In the genomic region with DNA sequence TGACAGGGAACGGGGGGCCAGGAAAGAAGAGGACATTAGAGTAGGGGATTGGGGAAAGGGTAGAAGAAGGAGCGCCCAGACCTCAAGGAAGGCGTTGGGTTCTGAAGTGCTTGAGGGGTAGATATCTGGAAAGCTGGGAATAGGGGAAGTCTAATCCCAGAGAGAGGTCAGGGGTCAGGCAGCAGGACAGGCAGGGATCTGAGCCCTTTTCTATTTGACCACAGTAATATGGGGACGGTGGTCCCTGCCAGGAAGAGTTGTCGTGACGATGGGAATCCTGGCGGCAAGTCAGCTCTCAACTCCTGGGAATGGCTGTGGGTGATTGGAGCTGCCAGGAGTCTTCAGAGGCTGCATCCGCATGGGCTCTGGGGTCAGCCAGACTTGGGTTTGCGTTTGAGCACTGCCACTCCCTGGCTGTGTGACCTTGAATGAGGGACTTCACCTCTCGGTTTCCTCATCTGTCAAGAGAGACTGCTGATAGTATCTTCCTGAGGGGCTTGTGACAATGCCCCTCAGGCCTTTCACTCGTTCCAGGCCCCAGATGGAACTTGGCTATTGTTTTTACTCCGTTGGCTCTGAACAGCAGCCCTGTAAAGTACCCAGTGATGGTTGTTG, we compare ENCODE assay signal across 10 cellular contexts. TPM values are rescaled to one million over a fixed set of nuclear protein-coding genes. Genes with fewer than 3 reads are reported as not detected.
DNase-seq lines count a peak whose midpoint lies in the region; ATAC-seq, FAIRE-seq and TF ChIP-seq lines count a peak whose summit lies in the region.
"Had no signal": no experiment of that assay in that cellular context is flagged by ENCODE, and none has a peak within 500 bp of the region (broad histone marks: within the 10 kb centered on the region; RNA-seq: fewer than 3 reads in every experiment).

No MANE protein-coding gene starts in this region.

- no peaks in the 10 kb centered on the region for H3K27me3 Mint-ChIP-seq in activated CD8-positive, alpha-beta T cell treated with anti-CD3 and anti-CD28 coated beads, Interleukin-2, amount 10 ng/mL, durations not matched to agents 7 days and 5 days (ENCODE audit: low read depth)

- WGBS in hepatocyte (ENCODE audit: low lambda C conversion rate, missing lambda C conversion rate) = 79% methylated on average over 12 of the region's 12 CpGs
- WGBS in small intestine, 3 donors = 62 to 80% (median 77%) methylated on average over 12 of the region's 12 CpGs

- peak overlapping the region; percentile 96 for H3K4me3 Mint-ChIP-seq in activated CD8-positive, alpha-beta T cell treated with anti-CD3 and anti-CD28 coated beads, Interleukin-2, amount 10 ng/mL, durations not matched to agents 7 days and 5 days

- H3K4me1 Mint-ChIP-seq in activated CD8-positive, alpha-beta T cell treated with anti-CD3 and anti-CD28 coated beads, Interleukin-2, amount 10 ng/mL, durations not matched to agents 7 days and 5 days (ENCODE audit: low read depth) = peaks cover 45% of the 10 kb centered on the region

- TF ChIP-seq CTCF in HFF-Myc (IDR thresholded peaks at IDR 0.05; ENCODE audit: low read depth, low read length, missing control alignments) (no peak), hepatocyte (IDR thresholded peaks at IDR 0.05; ENCODE audit: poor library complexity) (no peak)

- H3K4me1 ChIP-seq in hepatocyte (ENCODE audit: insufficient read depth) = peaks cover 11% of the 10 kb centered on the region
- H3K4me1 ChIP-seq in small intestine (ENCODE audit: control insufficient read depth in 2 of 2, insufficient read depth in 1 of 2, low read depth in 1 of 2, low read length in 1 of 2) = peaks cover 2 to 5% of the 10 kb centered on the region in 2 donors

- H3K27me3 ChIP-seq in hepatocyte (no peaks in the 10 kb centered on the region), small intestine (ENCODE audit: control insufficient read depth in 2 of 2, insufficient read depth in 2 of 2, low read length in 2 of 2) (no peaks in the 10 kb centered on the region)

- no peaks in the 10 kb centered on the region for H3K9me3 ChIP-seq in hepatocyte (ENCODE audit: low read depth)
- H3K9me3 ChIP-seq in small intestine (ENCODE audit: control insufficient read depth, low read depth) = no peaks in the 10 kb centered on the region

- H3K9me2 ChIP-seq in hepatocyte (replicated peaks; ENCODE audit: insufficient read depth) = no peaks in the 10 kb centered on the region

- H4K20me1 ChIP-seq in hepatocyte (ENCODE audit: insufficient read depth, poor library complexity, severe bottlenecking) = peaks cover 2% of the 10 kb centered on the region

- FAIRE-seq in small intestine (lab: Jason Lieb, UNC) = no peak
- FAIRE-seq: H54 had no signal

- H3K36me3 ChIP-seq in hepatocyte (replicated peaks; ENCODE audit: insufficient read depth, low read depth) (no peaks in the 10 kb centered on the region), small intestine (ENCODE audit: control insufficient read depth in 2 of 2, insufficient read depth in 2 of 2, low read length in 2 of 2) (no peaks in the 10 kb centered on the region)

- ATAC-seq in activated CD8-positive, alpha-beta T cell treated with anti-CD3 and anti-CD28 coated beads, Interleukin-2, amount 10 ng/mL, durations not matched to agents 7 days and 5 days = no peak

- peak overlapping the region; percentile 94 for H3K4me2 ChIP-seq in hepatocyte

- DNase-seq in HFF-Myc (ENCODE audit: extremely low read depth, low read depth) (no peak), hepatocyte (ENCODE audit: low spot score) (no peak), small intestine (no peak), DMS79 (lab: John Stamatoyannopoulos, UW) (no peak), NCI-H1048 (lab: John Stamatoyannopoulos, UW) (no peak), AG08395 (ENCODE audit: low spot score) (no peak), medulla oblongata (ENCODE audit: extremely low spot score) (no peak)
- DNase-seq in activated CD8-positive, alpha-beta T cell treated with anti-CD3 and anti-CD28 coated beads, Interleukin-2, amount 10 ng/mL, durations not matched to agents 7 days and 5 days = no peak

- peaks cover 58% of the 10 kb centered on the region for H3K79me2 ChIP-seq in hepatocyte

- H3K27ac ChIP-seq in hepatocyte (no peak overlapping the region), small intestine (ENCODE audit: low read depth in 1 of 2, low read length in 1 of 2) (peak overlapping the region in 1 of 2 donors; percentile 87)

- H3K36me3 Mint-ChIP-seq in activated CD8-positive, alpha-beta T cell treated with anti-CD3 and anti-CD28 coated beads, Interleukin-2, amount 10 ng/mL, durations not matched to agents 7 days and 5 days (ENCODE audit: low read depth) = peaks cover 16% of the 10 kb centered on the region

- peak overlapping the region; percentile 89 for H3K27ac Mint-ChIP-seq in activated CD8-positive, alpha-beta T cell treated with anti-CD3 and anti-CD28 coated beads, Interleukin-2, amount 10 ng/mL, durations not matched to agents 7 days and 5 days

- H2AFZ ChIP-seq in hepatocyte = no peak overlapping the region

- CTCF ChIA-PET in activated CD8-positive, alpha-beta T cell treated with anti-CD3 and anti-CD28 coated beads, Interleukin-2, amount 10 ng/mL, durations not matched to agents 7 days and 5 days (lab: Charles Lee) = interaction anchor here (3.4 kb wide), 1 partner anchor 51 kb away, joined by 26 read pairs; no protein-coding TSS in a partner anchor

- no peaks in the 10 kb centered on the region for H3K9me3 Mint-ChIP-seq in activated CD8-positive, alpha-beta T cell treated with anti-CD3 and anti-CD28 coated beads, Interleukin-2, amount 10 ng/mL, durations not matched to agents 7 days and 5 days (ENCODE audit: insufficient read depth)

- H3K4me3 ChIP-seq in HFF-Myc (replicated peaks; ENCODE audit: low read depth, low read length) (peak overlapping the region; percentile 52), hepatocyte (no peak overlapping the region), small intestine (ENCODE audit: low read depth in 1 of 2, low read length in 2 of 2) (peak overlapping the region; percentile 78 to 79)

- POLR2A ChIA-PET in activated CD8-positive, alpha-beta T cell treated with anti-CD3 and anti-CD28 coated beads, Interleukin-2, amount 10 ng/mL, durations not matched to agents 7 days and 5 days (lab: Charles Lee) = interaction anchor here (0.6 to 1.5 kb wide), 4 partner anchors 28 to 298 kb away, joined by 3 to 5 read pairs (median 3); partner anchors contain the start of genes ATF5 and NUP62

RNA-seq across cellular contexts. Expression of gene AP2A1, which starts 1.3 kb away (rescaled TPM):
- total RNA-seq in activated CD8-positive, alpha-beta T cell treated with anti-CD3 and anti-CD28 coated beads, Interleukin-2, amount 10 ng/mL, durations not matched to agents 7 days and 5 days = 10 to 100 TPM; 88.1 to 96.4 TPM
- 59.3 and 64.8 TPM in 2 replicates for total RNA-seq in hepatocyte
- 60.4 and 62.1 TPM in 2 replicates for polyA plus RNA-seq in hepatocyte
- 10 to 100 TPM; 34.7 to 58.1 (median 49.2) TPM for polyA plus RNA-seq in small intestine

RNA-seq across cellular contexts. Expression of gene TSKS, which starts 5.0 kb away (rescaled TPM):
- total RNA-seq in activated CD8-positive, alpha-beta T cell treated with anti-CD3 and anti-CD28 coated beads, Interleukin-2, amount 10 ng/mL, durations not matched to agents 7 days and 5 days = 1 to 10 TPM; 1.1 to 1.5 TPM
- total RNA-seq in hepatocyte = not detected in 2 replicates
- polyA plus RNA-seq in hepatocyte (not detected in 2 replicates), small intestine (under 1 TPM in 2 of 3 donors, not detected in 1; 0.28 to 0.54 TPM)
- total RNA-seq: SK-MEL-5 had no signal

RNA-seq across cellular contexts. Expression of gene FUZ, which starts 45.0 kb away (rescaled TPM):
- total RNA-seq in activated CD8-positive, alpha-beta T cell treated with anti-CD3 and anti-CD28 coated beads, Interleukin-2, amount 10 ng/mL, durations not matched to agents 7 days and 5 days = 10 to 100 TPM; 23.1 to 24.2 TPM
- total RNA-seq in hepatocyte = 19.5 and 20.5 TPM in 2 replicates
- polyA plus RNA-seq in hepatocyte = 20.4 and 24.2 TPM in 2 replicates
- polyA plus RNA-seq in small intestine = 10 to 100 TPM in 1 of 3 donors, 1 to 10 TPM in 2; 4.1 to 14.9 (median 5.1) TPM

RNA-seq across cellular contexts. Expression of gene MED25, which starts 50.0 kb away (rescaled TPM):
- total RNA-seq in activated CD8-positive, alpha-beta T cell treated with anti-CD3 and anti-CD28 coated beads, Interleukin-2, amount 10 ng/mL, durations not matched to agents 7 days and 5 days = 10 to 100 TPM; 59.9 to 62.2 TPM
- 23.0 and 29.6 TPM in 2 replicates for total RNA-seq in hepatocyte
- 83.9 and 100 TPM in 2 replicates for polyA plus RNA-seq in hepatocyte
- polyA plus RNA-seq in small intestine = 10 to 100 TPM; 26.7 to 53.9 (median 28.5) TPM
